1 cellular context compared by ENCODE assay signal in genomic region chr17:75557852-75558665, GRCh38.
TF ChIP-seq lines count a peak whose summit lies in the region.

No MANE protein-coding gene starts in this region.

TF ChIP-seq in A549, 52 proteins besides CTCF, POLR2A, EP300 and RAD21:
- 0 out of 2 replicates have a peak, but pooled peaks have one; percentile 2 for TF ChIP-seq E2F6 (IDR thresholded peaks at IDR 0.05; ENCODE audit: borderline replicate concordance, low read depth)
- TF ChIP-seq KDM5A (IDR thresholded peaks at IDR 0.05), result no peak
